ENCODE assay signal across 8 cellular contexts in the genomic region with DNA sequence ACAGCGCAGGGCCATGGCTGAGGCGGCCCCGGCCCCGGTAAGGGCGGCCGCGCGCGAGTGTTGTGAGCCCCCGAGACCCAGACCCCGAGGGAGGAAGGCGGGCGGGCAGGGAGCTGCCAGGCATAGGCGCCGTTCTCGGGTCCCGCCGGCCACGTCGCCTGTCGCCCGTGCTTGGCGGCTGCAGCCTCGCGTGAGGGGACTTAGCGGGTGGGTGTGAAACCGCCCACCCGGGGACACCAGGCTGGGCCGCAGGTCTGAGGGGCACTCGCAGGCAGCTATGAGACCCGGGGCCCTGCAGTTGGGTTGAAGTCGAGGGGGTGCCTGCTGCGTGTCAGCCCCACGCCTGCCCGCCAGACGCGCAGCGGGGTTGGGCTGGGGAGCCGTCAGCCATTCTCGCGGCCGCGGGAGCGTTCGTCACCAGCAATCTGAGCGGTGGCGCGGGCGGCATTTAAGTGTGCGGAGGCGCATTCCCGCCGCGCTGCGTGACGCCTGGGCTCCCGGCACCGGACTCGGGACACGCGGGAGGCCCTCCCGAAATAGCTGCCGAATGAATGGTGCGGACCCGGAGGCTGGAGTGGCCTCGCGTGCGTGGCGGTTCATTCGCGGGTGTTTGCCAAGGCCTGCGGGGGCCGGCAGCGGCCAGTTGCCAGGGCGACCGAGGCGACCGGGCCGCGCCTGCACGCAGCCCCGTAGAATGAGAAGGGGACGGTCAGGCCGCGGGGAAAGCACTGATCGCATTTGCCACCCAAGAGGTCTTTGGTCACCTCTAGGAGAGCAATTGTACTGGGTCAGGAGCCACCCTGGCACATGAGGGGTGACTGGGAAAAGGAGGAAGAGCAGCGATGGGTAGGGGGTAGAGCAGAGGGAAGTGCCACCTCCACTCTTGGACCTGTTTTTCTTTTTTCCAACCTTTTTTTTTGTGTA. TPM values are rescaled to one million over a fixed set of nuclear protein-coding genes. Genes with fewer than 3 reads are reported as not detected.
DNase-seq lines count a peak whose midpoint lies in the region; ATAC-seq and TF ChIP-seq lines count a peak whose summit lies in the region.

No MANE protein-coding gene starts in this region.

- H3K4me3 Mint-ChIP-seq in CD4-positive, CD25-positive, alpha-beta regulatory T cell = peak overlapping the region; percentile 83 to 90 (median 86)
- peak overlapping the region; percentile 90 for H3K4me3 Mint-ChIP-seq in activated naive CD8-positive, alpha-beta T cell treated with anti-CD3 and anti-CD28 coated beads for 36 hours
- H3K4me3 Mint-ChIP-seq in osteocyte (ENCODE audit: unreplicated experiment) = peak overlapping the region; percentile 81

- no peak for TF ChIP-seq CTCF in osteocyte (IDR thresholded peaks at IDR 0.05)
- no peak for TF ChIP-seq CTCF in upper lobe of right lung (IDR thresholded peaks at IDR 0.05)

- no peaks in the 10 kb centered on the region for H3K27me3 Mint-ChIP-seq in CD4-positive, CD25-positive, alpha-beta regulatory T cell
- no peaks in the 10 kb centered on the region for H3K27me3 Mint-ChIP-seq in activated naive CD8-positive, alpha-beta T cell treated with anti-CD3 and anti-CD28 coated beads for 36 hours
- H3K27me3 Mint-ChIP-seq in osteocyte (ENCODE audit: unreplicated experiment) = no peaks in the 10 kb centered on the region

- H3K36me3 ChIP-seq in CD4-positive, CD25-positive, alpha-beta regulatory T cell (ENCODE audit: control insufficient read depth, insufficient read depth, low read length) = no peaks in the 10 kb centered on the region
- H3K36me3 ChIP-seq in SJCRH30 = no peaks in the 10 kb centered on the region
- no peaks in the 10 kb centered on the region for H3K36me3 ChIP-seq in upper lobe of right lung

- peaks cover 4% of the 10 kb centered on the region for H3K36me3 Mint-ChIP-seq in CD4-positive, CD25-positive, alpha-beta regulatory T cell
- peaks cover 2% of the 10 kb centered on the region for H3K36me3 Mint-ChIP-seq in activated naive CD8-positive, alpha-beta T cell treated with anti-CD3 and anti-CD28 coated beads for 36 hours
- peaks cover 2% of the 10 kb centered on the region for H3K36me3 Mint-ChIP-seq in osteocyte (ENCODE audit: unreplicated experiment)

- peak overlapping the region; percentile 82 for H3K27ac ChIP-seq in CD4-positive, CD25-positive, alpha-beta regulatory T cell (ENCODE audit: insufficient read depth, low read length, poor library complexity, severe bottlenecking)
- H3K27ac ChIP-seq in SJCRH30 (peak overlapping the region; percentile 28; the same call in 1 of the 2 replicates), upper lobe of right lung (peak overlapping the region; percentile 92)

- H3K9me3 Mint-ChIP-seq in CD4-positive, CD25-positive, alpha-beta regulatory T cell = no peaks in the 10 kb centered on the region
- H3K9me3 Mint-ChIP-seq in activated naive CD8-positive, alpha-beta T cell treated with anti-CD3 and anti-CD28 coated beads for 36 hours = no peaks in the 10 kb centered on the region
- no peaks in the 10 kb centered on the region for H3K9me3 Mint-ChIP-seq in osteocyte (ENCODE audit: unreplicated experiment)

- no peaks in the 10 kb centered on the region for H3K27me3 ChIP-seq in CD4-positive, CD25-positive, alpha-beta regulatory T cell (ENCODE audit: control insufficient read depth, insufficient read depth, low read length)
- H3K27me3 ChIP-seq in SJCRH30 (no peaks in the 10 kb centered on the region), upper lobe of right lung (no peaks in the 10 kb centered on the region)

- H3K27ac Mint-ChIP-seq in CD4-positive, CD25-positive, alpha-beta regulatory T cell = peak overlapping the region; percentile 32 to 78 (median 35)
- peak overlapping the region; percentile 80 for H3K27ac Mint-ChIP-seq in activated naive CD8-positive, alpha-beta T cell treated with anti-CD3 and anti-CD28 coated beads for 36 hours
- peak overlapping the region; percentile 94 for H3K27ac Mint-ChIP-seq in osteocyte (ENCODE audit: unreplicated experiment)

- peak; percentile 57 to 79 (median 74) for DNase-seq in CD4-positive, CD25-positive, alpha-beta regulatory T cell
- DNase-seq in SJCRH30 (peak; percentile 40 to 59), Right ventricle myocardium superior (peak; percentile 77), osteocyte (ENCODE audit: extremely low spot score, unreplicated experiment) (peak; percentile 86), upper lobe of right lung (peak; percentile 84)
- peak; percentile 65 for DNase-seq in activated naive CD8-positive, alpha-beta T cell treated with anti-CD3 and anti-CD28 coated beads for 36 hours

- intact Hi-C loops in Right ventricle myocardium superior (cut with DNase I) (no loop called here), upper lobe of right lung (cut with DNase I) (no loop called here)

- H3K4me3 ChIP-seq in CD4-positive, CD25-positive, alpha-beta regulatory T cell (ENCODE audit: low read depth, low read length) = peak overlapping the region; percentile 75
- H3K4me3 ChIP-seq in SJCRH30 (peak overlapping the region; percentile 77), upper lobe of right lung (peak overlapping the region; percentile 89)

- H3K4me1 Mint-ChIP-seq in CD4-positive, CD25-positive, alpha-beta regulatory T cell = peaks cover 9 to 43% (median 28%) of the 10 kb centered on the region in 4 donors
- peaks cover 27% of the 10 kb centered on the region for H3K4me1 Mint-ChIP-seq in activated naive CD8-positive, alpha-beta T cell treated with anti-CD3 and anti-CD28 coated beads for 36 hours
- H3K4me1 Mint-ChIP-seq in osteocyte (ENCODE audit: unreplicated experiment) = peaks cover 22% of the 10 kb centered on the region

- no peaks in the 10 kb centered on the region for H3K9me3 ChIP-seq in CD4-positive, CD25-positive, alpha-beta regulatory T cell (ENCODE audit: control insufficient read depth in 2 of 2, low read length in 2 of 2)
- H3K9me3 ChIP-seq in SJCRH30 (replicated peaks) = no peaks in the 10 kb centered on the region
- no peaks in the 10 kb centered on the region for H3K9me3 ChIP-seq in upper lobe of right lung

- H3K4me1 ChIP-seq in CD4-positive, CD25-positive, alpha-beta regulatory T cell (ENCODE audit: control insufficient read depth, insufficient read depth, low read length, poor library complexity, severe bottlenecking) = peaks cover 24% of the 10 kb centered on the region
- H3K4me1 ChIP-seq in SJCRH30 = no peaks in the 10 kb centered on the region
- peaks cover 21% of the 10 kb centered on the region for H3K4me1 ChIP-seq in upper lobe of right lung

- peak; percentile 46 to 50 for ATAC-seq in CD4-positive, CD25-positive, alpha-beta regulatory T cell (ENCODE audit: low read depth in 2 of 2)
- ATAC-seq in GM19372 (IDR thresholded peaks at IDR 0.05; ENCODE audit: low read depth, unreplicated experiment) = peak; percentile 32
- ATAC-seq in HG03457 (IDR thresholded peaks at IDR 0.05; ENCODE audit: unreplicated experiment) = peak; percentile 30
- ATAC-seq in Right ventricle myocardium superior (ENCODE audit: poor library complexity) = peak; percentile 69
- ATAC-seq in upper lobe of right lung = peak; percentile 63

RNA-seq across cellular contexts. Expression of gene ZNF398, which starts 0.7 kb away (rescaled TPM):
- total RNA-seq in CD4-positive, CD25-positive, alpha-beta regulatory T cell = 14.4 TPM
- polyA plus RNA-seq in CD4-positive, CD25-positive, alpha-beta regulatory T cell = 10 to 100 TPM in 2 of 4 donors, 1 to 10 TPM in 2; 5.5 to 13.4 (median 10.4) TPM
- 16.4 and 18.5 TPM in 2 replicates for total RNA-seq in SJCRH30 (2014; rRNA removed; shearing (Covaris generic))
- total RNA-seq in activated naive CD8-positive, alpha-beta T cell treated with anti-CD3 and anti-CD28 coated beads for 36 hours = 10 to 100 TPM; 10.5 to 11.1 TPM
- total RNA-seq in Right ventricle myocardium superior (6.3 TPM), osteocyte (17.7 and 19.4 TPM in 2 replicates), upper lobe of right lung (14.5 TPM)

RNA-seq across cellular contexts. Expression of gene ZNF425, which starts 21.9 kb away (rescaled TPM):
- 0.35 TPM for total RNA-seq in CD4-positive, CD25-positive, alpha-beta regulatory T cell
- 1 to 10 TPM in 2 of 4 donors, under 1 TPM in 2; 0.64 to 1.4 (median 0.91) TPM for polyA plus RNA-seq in CD4-positive, CD25-positive, alpha-beta regulatory T cell
- 0.57 and 0.89 TPM in 2 replicates for total RNA-seq in SJCRH30 (2014; rRNA removed; shearing (Covaris generic))
- total RNA-seq in activated naive CD8-positive, alpha-beta T cell treated with anti-CD3 and anti-CD28 coated beads for 36 hours = under 1 TPM; 0.87 to 0.98 TPM
- 0.38 TPM for total RNA-seq in Right ventricle myocardium superior
- total RNA-seq in osteocyte = 5.9 and 6.2 TPM in 2 replicates
- 1.4 TPM for total RNA-seq in upper lobe of right lung

RNA-seq across cellular contexts. Expression of gene ZNF282, which starts 47.4 kb away (rescaled TPM):
- total RNA-seq in CD4-positive, CD25-positive, alpha-beta regulatory T cell = 18.6 TPM
- 1 to 10 TPM in 3 of 4 donors, under 1 TPM in 1; 0.83 to 1.4 (median 1.2) TPM for polyA plus RNA-seq in CD4-positive, CD25-positive, alpha-beta regulatory T cell
- total RNA-seq in SJCRH30 (2014; rRNA removed; shearing (Covaris generic)) = 21.0 and 27.5 TPM in 2 replicates
- 10 to 100 TPM; 30.7 to 30.8 TPM for total RNA-seq in activated naive CD8-positive, alpha-beta T cell treated with anti-CD3 and anti-CD28 coated beads for 36 hours
- total RNA-seq in Right ventricle myocardium superior = 11.1 TPM
- 29.8 and 31.3 TPM in 2 replicates for total RNA-seq in osteocyte
- 23.3 TPM for total RNA-seq in upper lobe of right lung

RNA-seq across cellular contexts. Expression of gene ZNF786, which starts 57.5 kb away (rescaled TPM):
- total RNA-seq in CD4-positive, CD25-positive, alpha-beta regulatory T cell = 6.3 TPM
- 1 to 10 TPM; 1.5 to 9.9 (median 6.0) TPM for polyA plus RNA-seq in CD4-positive, CD25-positive, alpha-beta regulatory T cell
- 4.0 and 5.2 TPM in 2 replicates for total RNA-seq in SJCRH30 (2014; rRNA removed; shearing (Covaris generic))
- 1 to 10 TPM; 4.6 to 4.9 TPM for total RNA-seq in activated naive CD8-positive, alpha-beta T cell treated with anti-CD3 and anti-CD28 coated beads for 36 hours
- total RNA-seq in Right ventricle myocardium superior (2.3 TPM), osteocyte (10.2 and 10.7 TPM in 2 replicates), upper lobe of right lung (5.6 TPM)

Comparison
In these comparisons a context has a peak if more than half of its experiments do, and no peak if none do; other contexts are left out.
1. Peak in every context shown above with its lines: DNase-seq, ATAC-seq, H3K4me3 ChIP-seq and H3K27ac ChIP-seq.
2. H3K27ac ChIP-seq: peak in every context shown above with its lines; median percentile 92 in upper lobe of right lung; 82 in CD4-positive, CD25-positive, alpha-beta regulatory T cell; 28 in SJCRH30.
3. H3K27ac Mint-ChIP-seq: peak in every context shown above with its lines; median percentile 94 in osteocyte; 80 in activated naive CD8-positive, alpha-beta T cell treated with anti-CD3 and anti-CD28 coated beads for 36 hours; 35 in CD4-positive, CD25-positive, alpha-beta regulatory T cell.